In genomic region chr5:176644878-176645670, GRCh38 we compare ENCODE assay signal across 26 cellular contexts. TPM values are rescaled to one million over a fixed set of nuclear protein-coding genes. Genes with fewer than 3 reads are reported as not detected.
DNase-seq lines count a peak whose midpoint lies in the region; ATAC-seq and TF ChIP-seq lines count a peak whose summit lies in the region.
"Had no signal": no experiment of that assay in that cellular context is flagged by ENCODE, and none has a peak within 500 bp of the region (broad histone marks: within the 10 kb centered on the region; RNA-seq: fewer than 3 reads in every experiment).

No MANE protein-coding gene starts in this region.

- no peaks in the 10 kb centered on the region for H3K36me3 Mint-ChIP-seq in T-cell
- no peaks in the 10 kb centered on the region for H3K36me3 Mint-ChIP-seq in nephron (ENCODE audit: low read depth)
- H3K36me3 Mint-ChIP-seq: WTC11 had no signal

- no peaks in the 10 kb centered on the region for H3K27me3 Mint-ChIP-seq in T-cell
- H3K27me3 Mint-ChIP-seq in nephron (ENCODE audit: low read depth): peaks cover 6% of the 10 kb centered on the region
- H3K27me3 Mint-ChIP-seq: activated CD4-positive, alpha-beta memory T cell treated with anti-CD3 and anti-CD28 coated beads, Interleukin-2, amount 10 ng/mL, durations not matched to agents 7 days and 5 days; stimulated activated naive CD8-positive, alpha-beta T cell treated with anti-CD3 and anti-CD28 coated beads, Interleukin-15, Interleukin-2, amounts not matched to agents 100 ng/mL and 50 ng/mL, for 24 hours had no signal

- CTCF ChIA-PET in T-cell (lab: Charles Lee): no interaction called here

- H3K4me1 Mint-ChIP-seq in T-cell (peaks cover 31 to 36% (median 33%) of the 10 kb centered on the region in 3 donors), nephron (peaks cover 8% of the 10 kb centered on the region)

- H3K27ac Mint-ChIP-seq in T-cell: peak overlapping the region in 1 of 2 donors; percentile 73
- H3K27ac Mint-ChIP-seq in nephron: no peak overlapping the region
- H3K27ac Mint-ChIP-seq: activated CD4-positive, alpha-beta memory T cell treated with anti-CD3 and anti-CD28 coated beads, Interleukin-2, amount 10 ng/mL, durations not matched to agents 7 days and 5 days; dendritic cell treated with granulocyte-macrophage colony-stimulating factor and Interleukin-4, amounts not matched to agents 40 ng/mL and 50 ng/mL, for 4 days; WTC11 had no signal

- no peak for TF ChIP-seq CTCF in nephron (IDR thresholded peaks at IDR 0.05; ENCODE audit: unreplicated experiment in 3 of 3)

- DNase-seq in DMS 273 (lab: John Stamatoyannopoulos, UW; ENCODE audit: unreplicated experiment): peak; percentile 49
- no peak for DNase-seq in DMS 273 treated with DMSO at 0.1 percent for 48 hours (lab: John Stamatoyannopoulos, UW)
- no peak for DNase-seq in T-cell
- DNase-seq in 8988T: no peak
- DNase-seq in T-helper 9 cell: no peak
- DNase-seq: activated CD4-positive, alpha-beta memory T cell treated with anti-CD3 and anti-CD28 coated beads, Interleukin-2, amount 10 ng/mL, durations not matched to agents 7 days and 5 days; activated naive CD4-positive, alpha-beta T cell; activated T-cell treated with anti-CD3 and anti-CD28 coated beads for 4 hours; amniotic stem cell; DND-41; KBM-7; NCI-H1436; NCI-H2107; NK-92 treated with Interleukin-12 subunit alpha and Interleukin-12 subunit beta, amount 100 ng/mL, for 24 hours; stimulated activated CD4-positive, alpha-beta T cell treated with anti-CD3 and anti-CD28 coated beads, Interleukin-4, amount 100 ng/mL, for 24 hours; thyroid gland had no signal

- POLR2A ChIA-PET in T-cell (lab: Charles Lee): no interaction called here

- H3K9me3 Mint-ChIP-seq in T-cell: no peaks in the 10 kb centered on the region
- H3K9me3 Mint-ChIP-seq in nephron: no peaks in the 10 kb centered on the region
- H3K9me3 Mint-ChIP-seq: activated CD4-positive, alpha-beta memory T cell treated with anti-CD3 and anti-CD28 coated beads, Interleukin-2, amount 10 ng/mL, durations not matched to agents 7 days and 5 days; dendritic cell treated with granulocyte-macrophage colony-stimulating factor and Interleukin-4, amounts not matched to agents 40 ng/mL and 50 ng/mL, for 4 days; stimulated activated naive CD8-positive, alpha-beta T cell treated with anti-CD3 and anti-CD28 coated beads, Interleukin-15, Interleukin-2, amounts not matched to agents 100 ng/mL and 50 ng/mL, for 24 hours; WTC11 had no signal

- ATAC-seq in T-cell (replicated peaks in 1 of 4): no peak
- ATAC-seq: Panc1, WTC11 had no signal

- H3K4me3 Mint-ChIP-seq in T-cell (peak overlapping the region in 2 of 3 donors; percentile 57 to 79), nephron (peak overlapping the region in 2 of 3 experiments; percentile 5 to 23)
- H3K4me3 Mint-ChIP-seq: dendritic cell treated with granulocyte-macrophage colony-stimulating factor and Interleukin-4, amounts not matched to agents 40 ng/mL and 50 ng/mL, for 4 days; WTC11 had no signal

RNA-seq across cellular contexts. Expression of gene TSPAN17, which starts 2.2 kb away (rescaled TPM):
- 10 to 100 TPM; 20.2 to 39.3 (median 30.0) TPM for total RNA-seq in T-cell

RNA-seq across cellular contexts. Expression of gene EIF4E1B, which starts 14.6 kb away (rescaled TPM):
- total RNA-seq in T-cell: not detected
- total RNA-seq: activated CD4-positive, alpha-beta memory T cell treated with anti-CD3 and anti-CD28 coated beads, Interleukin-2, amount 10 ng/mL, durations not matched to agents 7 days and 5 days; bronchial epithelial cell; endothelial cell of umbilical vein; NCI-H460; omental fat pad; renal cortical epithelial cell; thyroid gland had no signal

RNA-seq across cellular contexts. Expression of gene SNCB, which starts 14.7 kb away (rescaled TPM):
- total RNA-seq in T-cell: not detected
- total RNA-seq: activated CD4-positive, alpha-beta memory T cell treated with anti-CD3 and anti-CD28 coated beads, Interleukin-2, amount 10 ng/mL, durations not matched to agents 7 days and 5 days; bronchial epithelial cell; endothelial cell of umbilical vein; omental fat pad; renal cortical epithelial cell; thyroid gland had no signal

RNA-seq across cellular contexts. Expression of gene GPRIN1, which starts 35.1 kb away (rescaled TPM):
- 1 to 10 TPM in 1 of 5 donors, under 1 TPM in 4; 0.33 to 1.2 (median 0.64) TPM for total RNA-seq in T-cell
